In genomic region chr2:40434638-40435296, GRCh38 we compare ENCODE assay signal across 9 cellular contexts. TPM values are rescaled to one million over a fixed set of nuclear protein-coding genes. Genes with fewer than 3 reads are reported as not detected.
DNase-seq lines count a peak whose midpoint lies in the region; ATAC-seq lines count a peak whose summit lies in the region.
"Had no signal": no experiment of that assay in that cellular context is flagged by ENCODE, and none has a peak within 500 bp of the region (broad histone marks: within the 10 kb centered on the region; RNA-seq: fewer than 3 reads in every experiment).

No MANE protein-coding gene starts in this region.

- H3K27me3 ChIP-seq in skeletal muscle satellite cell (ENCODE audit: control insufficient read depth, insufficient read depth, low read length) = no peaks in the 10 kb centered on the region

- H3K4me1 Mint-ChIP-seq in activated naive CD4-positive, alpha-beta T cell treated with anti-CD3 and anti-CD28 coated beads for 36 hours (ENCODE audit: low read depth) = no peaks in the 10 kb centered on the region

- H3K4me3 ChIP-seq in skeletal muscle satellite cell (ENCODE audit: low read length) = peak overlapping the region; percentile 44

- intact Hi-C loops in activated naive CD4-positive, alpha-beta T cell treated with anti-CD3 and anti-CD28 coated beads for 36 hours (cut with micrococcal nuclease) = no loop called here

- H3K9ac ChIP-seq in skeletal muscle satellite cell (ENCODE audit: low read depth, low read length) = peak overlapping the region; percentile 82

- CTCF ChIA-PET in activated naive CD4-positive, alpha-beta T cell treated with anti-CD3 and anti-CD28 coated beads for 36 hours (lab: Charles Lee) = no interaction called here

- peak overlapping the region; percentile 70 for H3K4me2 ChIP-seq in skeletal muscle satellite cell (ENCODE audit: low read length)

- peaks cover 2% of the 10 kb centered on the region for H3K27me3 Mint-ChIP-seq in activated naive CD4-positive, alpha-beta T cell treated with anti-CD3 and anti-CD28 coated beads for 36 hours (ENCODE audit: low read depth)

- DNase-seq in GOT3 (lab: John Stamatoyannopoulos, UW) = peak; percentile 13
- DNase-seq in SW480 (ENCODE audit: low spot score) = peak; percentile 85
- peak; percentile 96 for DNase-seq in glomerular visceral epithelial cell (ENCODE audit: extremely low spot score)
- no peak for DNase-seq in activated naive CD4-positive, alpha-beta T cell treated with anti-CD3 and anti-CD28 coated beads for 36 hours
- no peak for DNase-seq in putamen (ENCODE audit: low spot score)
- DNase-seq in SHP77 (lab: John Stamatoyannopoulos, UW) = no peak
- DNase-seq: effector CD8-positive, alpha-beta T cell had no signal

- H3K4me3 Mint-ChIP-seq in activated naive CD4-positive, alpha-beta T cell treated with anti-CD3 and anti-CD28 coated beads for 36 hours = no peak overlapping the region

- peaks cover 67% of the 10 kb centered on the region for H3K4me1 ChIP-seq in skeletal muscle satellite cell (ENCODE audit: control insufficient read depth, insufficient read depth, low read length)

- ATAC-seq in GM18520 (IDR thresholded peaks at IDR 0.05; ENCODE audit: unreplicated experiment) = no peak

- H3K9me3 ChIP-seq in skeletal muscle satellite cell (replicated peaks; ENCODE audit: low read length) = no peaks in the 10 kb centered on the region

- no peaks in the 10 kb centered on the region for H3K9me3 Mint-ChIP-seq in activated naive CD4-positive, alpha-beta T cell treated with anti-CD3 and anti-CD28 coated beads for 36 hours

- no peaks in the 10 kb centered on the region for H3K36me3 Mint-ChIP-seq in activated naive CD4-positive, alpha-beta T cell treated with anti-CD3 and anti-CD28 coated beads for 36 hours (ENCODE audit: low read depth)

- H3K27ac Mint-ChIP-seq in activated naive CD4-positive, alpha-beta T cell treated with anti-CD3 and anti-CD28 coated beads for 36 hours = no peak overlapping the region

- no peaks in the 10 kb centered on the region for H3K36me3 ChIP-seq in skeletal muscle satellite cell (ENCODE audit: insufficient read depth, low read length)

RNA-seq across cellular contexts. Expression of gene SLC8A1, which starts 17.1 kb away (rescaled TPM):
- total RNA-seq in skeletal muscle satellite cell (2012; rRNA removed) = 22.9 and 24.1 TPM in 2 replicates
- total RNA-seq in activated naive CD4-positive, alpha-beta T cell treated with anti-CD3 and anti-CD28 coated beads for 36 hours = under 1 TPM; 0.60 to 0.99 TPM

Comparison
In these comparisons a context has a peak if more than half of its experiments do, and no peak if none do; other contexts are left out.
1. DNase-seq: peak in GOT3 (single experiment), SW480 (single experiment) and glomerular visceral epithelial cell (single experiment); none in activated naive CD4-positive, alpha-beta T cell treated with anti-CD3 and anti-CD28 coated beads for 36 hours (single experiment), putamen (single experiment) and SHP77 (0 of 2).